ENCODE assay signal across 17 cellular contexts in genomic region chr18:28088477-28088876, GRCh38.
"Had no signal": no experiment of that assay in that cellular context is flagged by ENCODE, and none has a peak within 500 bp of the region (broad histone marks: within the 10 kb centered on the region; RNA-seq: fewer than 3 reads in every experiment).

No MANE protein-coding gene starts in this region.

- H3K4me1 ChIP-seq: foreskin keratinocyte, uterus had no signal

- H3K27me3 Mint-ChIP-seq: activated naive CD8-positive, alpha-beta T cell treated with anti-CD3 and anti-CD28 coated beads for 36 hours had no signal

- H3K9me3 ChIP-seq: thyroid gland, uterus had no signal

- H3K9me3 Mint-ChIP-seq: activated naive CD8-positive, alpha-beta T cell treated with anti-CD3 and anti-CD28 coated beads for 36 hours had no signal

- H3K4me3 Mint-ChIP-seq: activated naive CD8-positive, alpha-beta T cell treated with anti-CD3 and anti-CD28 coated beads for 36 hours; T-helper 2 cell treated with Interferon-gamma antibody and Interleukin-4, amounts not matched to agents 5 μg/mL and 100 μg/mL, for 36 hours had no signal

- H3K27ac Mint-ChIP-seq: activated naive CD8-positive, alpha-beta T cell treated with anti-CD3 and anti-CD28 coated beads for 36 hours; T-helper 2 cell treated with Interferon-gamma antibody and Interleukin-4, amounts not matched to agents 5 μg/mL and 100 μg/mL, for 36 hours had no signal

- H3K36me3 Mint-ChIP-seq: activated naive CD8-positive, alpha-beta T cell treated with anti-CD3 and anti-CD28 coated beads for 36 hours had no signal

- H3K4me1 Mint-ChIP-seq: activated naive CD8-positive, alpha-beta T cell treated with anti-CD3 and anti-CD28 coated beads for 36 hours had no signal

- DNase-seq: activated CD4-positive, alpha-beta T cell treated with anti-CD3 and anti-CD28 coated beads, Interleukin-2, amount 50 U/mL, for 4 hours; activated gamma-delta T cell treated with Interleukin-2 at 50 U/mL for 16 hours; activated naive CD8-positive, alpha-beta T cell treated with anti-CD3 and anti-CD28 coated beads for 36 hours; activated T-cell treated with anti-CD3 and anti-CD28 coated beads, Interleukin-2, amount 50 U/mL, for 48 hours; foreskin keratinocyte; head of caudate nucleus; left colon; retina; small intestine; SW 1271; thyroid gland; uterus had no signal

- H3K27me3 ChIP-seq: thyroid gland, uterus had no signal

- ATAC-seq: activated CD4-positive, CD25-positive, alpha-beta regulatory T cell treated with anti-CD3 and anti-CD28 coated beads, Interleukin-2, amount 50 U/mL, for 24 hours; foreskin keratinocyte; left colon had no signal

- H3K27ac ChIP-seq: foreskin keratinocyte, thyroid gland, uterus had no signal

- H3K36me3 ChIP-seq: thyroid gland, uterus had no signal

- H3K4me3 ChIP-seq: thyroid gland, uterus had no signal

- FAIRE-seq: bronchial epithelial cell, colon, endothelial cell of umbilical vein had no signal
